In the genomic region with DNA sequence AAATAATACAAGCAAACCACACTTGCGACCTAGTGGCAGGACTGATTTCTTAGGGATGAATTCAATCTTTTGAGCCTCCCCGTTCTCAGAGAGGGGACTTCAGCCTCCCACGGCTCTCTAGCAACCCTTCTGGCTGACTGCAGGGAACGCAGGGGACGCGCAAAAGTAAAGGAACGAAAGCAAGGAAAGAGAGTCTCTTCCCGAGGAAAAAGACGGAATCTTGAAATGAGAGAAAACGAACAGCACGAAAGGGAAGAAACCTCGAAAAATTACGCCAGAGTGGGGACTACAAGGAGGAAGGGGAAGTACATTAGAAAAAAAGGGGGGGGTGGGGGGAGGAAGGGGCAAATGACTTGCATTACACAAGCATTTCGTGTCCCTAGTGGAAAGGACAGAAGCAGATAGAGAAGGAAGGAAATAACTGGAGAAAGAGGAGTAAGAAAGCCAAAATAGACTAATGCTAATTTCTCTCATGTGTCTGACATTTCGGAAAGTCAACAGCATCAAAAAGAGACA, we compare ENCODE assay signal across 8 cellular contexts. TPM values are rescaled to one million over a fixed set of nuclear protein-coding genes. Genes with fewer than 3 reads are reported as not detected.
DNase-seq lines count a peak whose midpoint lies in the region; ATAC-seq lines count a peak whose summit lies in the region.

No MANE protein-coding gene starts in this region.

- peak; percentile 90 to 92 for DNase-seq in AML-193 (lab: John Stamatoyannopoulos, UW)
- peak; percentile 84 for DNase-seq in HCEC 1CT
- DNase-seq in NCI-H748 (lab: John Stamatoyannopoulos, UW; ENCODE audit: unreplicated experiment), result peak; percentile 64
- peak; percentile 70 for DNase-seq in activated CD4-positive, alpha-beta memory T cell treated with anti-CD3 and anti-CD28 coated beads for 36 hours
- DNase-seq in effector memory CD8-positive, alpha-beta T cell, result peak; percentile 30 to 49 (median 34)
- peak; percentile 70 to 85 for DNase-seq in lung microvascular endothelial cell (ENCODE audit: low read depth in 2 of 2)
- DNase-seq in stimulated activated CD8-positive, alpha-beta memory T cell treated with anti-CD3 and anti-CD28 coated beads, Interleukin-4, amount 100 ng/mL, for 4 hours (ENCODE audit: low read depth in 2 of 2, low spot score in 1 of 2), result peak; percentile 31 to 38

- no peaks in the 10 kb centered on the region for H3K9me3 Mint-ChIP-seq in activated CD4-positive, alpha-beta memory T cell treated with anti-CD3 and anti-CD28 coated beads for 36 hours
- H3K9me3 Mint-ChIP-seq in effector memory CD8-positive, alpha-beta T cell, result no peaks in the 10 kb centered on the region

- peaks cover 6% of the 10 kb centered on the region for H3K36me3 Mint-ChIP-seq in activated CD4-positive, alpha-beta memory T cell treated with anti-CD3 and anti-CD28 coated beads for 36 hours
- H3K36me3 Mint-ChIP-seq in effector memory CD8-positive, alpha-beta T cell (ENCODE audit: insufficient read depth), result peaks cover 27% of the 10 kb centered on the region

- H3K4me3 Mint-ChIP-seq in activated CD4-positive, alpha-beta memory T cell treated with anti-CD3 and anti-CD28 coated beads for 36 hours, result peak overlapping the region; percentile 89
- H3K4me3 Mint-ChIP-seq in effector memory CD8-positive, alpha-beta T cell, result peak overlapping the region; percentile 83 to 86

- peaks cover 36% of the 10 kb centered on the region for H3K4me1 Mint-ChIP-seq in activated CD4-positive, alpha-beta memory T cell treated with anti-CD3 and anti-CD28 coated beads for 36 hours (ENCODE audit: low read depth)
- peaks cover 29 to 52% of the 10 kb centered on the region in 2 donors for H3K4me1 Mint-ChIP-seq in effector memory CD8-positive, alpha-beta T cell (ENCODE audit: low read depth in 2 of 2)

- H3K27ac Mint-ChIP-seq in activated CD4-positive, alpha-beta memory T cell treated with anti-CD3 and anti-CD28 coated beads for 36 hours, result peak overlapping the region; percentile 95
- H3K27ac Mint-ChIP-seq in effector memory CD8-positive, alpha-beta T cell, result peak overlapping the region; percentile 78 to 86

- intact Hi-C loops in activated CD4-positive, alpha-beta memory T cell treated with anti-CD3 and anti-CD28 coated beads for 36 hours (cut with micrococcal nuclease), result loop anchor here (1.0 to 10.0 kb wide), 6 partner anchors 10 to 369 kb away; partner anchors contain the start of gene ARMC7

- CTCF ChIA-PET in activated CD4-positive, alpha-beta memory T cell treated with anti-CD3 and anti-CD28 coated beads for 36 hours (lab: Charles Lee), result interaction anchor here (0.9 to 3.1 kb wide), 7 partner anchors 11 to 133 kb away, joined by 3 to 12 read pairs (median 6); partner anchors contain the start of gene MIF4GD

- POLR2A ChIA-PET in activated CD4-positive, alpha-beta memory T cell treated with anti-CD3 and anti-CD28 coated beads for 36 hours (lab: Charles Lee), result interaction anchor here (0.9 to 2.4 kb wide), 3 partner anchors 9 to 115 kb away, joined by 3 to 15 read pairs (median 14); partner anchors contain the start of gene SLC25A19

- H3K27me3 Mint-ChIP-seq in activated CD4-positive, alpha-beta memory T cell treated with anti-CD3 and anti-CD28 coated beads for 36 hours, result no peaks in the 10 kb centered on the region
- H3K27me3 Mint-ChIP-seq in effector memory CD8-positive, alpha-beta T cell, result no peaks in the 10 kb centered on the region

- peak; percentile 20 for ATAC-seq in effector memory CD8-positive, alpha-beta T cell (replicated peaks)
- ATAC-seq in GM21515 (IDR thresholded peaks at IDR 0.05; ENCODE audit: unreplicated experiment), result no peak

RNA-seq across cellular contexts. Expression of gene GRB2, which starts 1.2 kb away (rescaled TPM):
- 100 to 1,000 TPM; 174 to 182 TPM for total RNA-seq in activated CD4-positive, alpha-beta memory T cell treated with anti-CD3 and anti-CD28 coated beads for 36 hours
- 55.6 and 77.4 TPM in 2 replicates for total RNA-seq in lung microvascular endothelial cell

RNA-seq across cellular contexts. Expression of gene TMEM94, which starts 52.2 kb away (rescaled TPM):
- total RNA-seq in activated CD4-positive, alpha-beta memory T cell treated with anti-CD3 and anti-CD28 coated beads for 36 hours, result 10 to 100 TPM; 51.4 to 53.0 TPM
- total RNA-seq in lung microvascular endothelial cell, result 20.0 and 20.6 TPM in 2 replicates

Comparison
In these comparisons a context has a peak if more than half of its experiments do, and no peak if none do; other contexts are left out.
1. DNase-seq: peak in every context shown above with its lines; median percentile 91 in AML-193; 84 in HCEC 1CT; 78 in lung microvascular endothelial cell; 70 in activated CD4-positive, alpha-beta memory T cell treated with anti-CD3 and anti-CD28 coated beads for 36 hours; 64 in NCI-H748; 34 in stimulated activated CD8-positive, alpha-beta memory T cell treated with anti-CD3 and anti-CD28 coated beads, Interleukin-4, amount 100 ng/mL, for 4 hours; 34 in effector memory CD8-positive, alpha-beta T cell.